9 cellular contexts compared by ENCODE assay signal in genomic region chr5:149271195-149271716, GRCh38. TPM values are rescaled to one million over a fixed set of nuclear protein-coding genes. Genes with fewer than 3 reads are reported as not detected.
DNase-seq lines count a peak whose midpoint lies in the region; ATAC-seq and TF ChIP-seq lines count a peak whose summit lies in the region.
"Had no signal": no experiment of that assay in that cellular context is flagged by ENCODE, and none has a peak within 500 bp of the region (broad histone marks: within the 10 kb centered on the region; RNA-seq: fewer than 3 reads in every experiment).

No MANE protein-coding gene starts in this region.

- H2BK120ac ChIP-seq in mesenchymal stem cell (ENCODE audit: low read depth, low read length), result no peak overlapping the region

- H3F3A ChIP-seq in MM.1S (ENCODE audit: insufficient read depth, low read length), result no peaks in the 10 kb centered on the region

- H3K4me1 ChIP-seq in heart left ventricle (peaks cover 0 to 47% (median 26%) of the 10 kb centered on the region in 12 donors), mesenchymal stem cell (ENCODE audit: control insufficient read depth, insufficient read depth, low read depth, low read length) (peaks cover 9% of the 10 kb centered on the region), urinary bladder (ENCODE audit: insufficient read depth) (no peaks in the 10 kb centered on the region), MM.1S (ENCODE audit: low read length) (no peaks in the 10 kb centered on the region)

- peaks cover 0 to 14% (median 8%) of the 10 kb centered on the region in 12 donors for H3K9me3 ChIP-seq in heart left ventricle
- H3K9me3 ChIP-seq in mesenchymal stem cell (ENCODE audit: control insufficient read depth, low read length), result peaks cover 15% of the 10 kb centered on the region
- no peaks in the 10 kb centered on the region for H3K9me3 ChIP-seq in MM.1S (replicated peaks; ENCODE audit: insufficient read depth, low read length)

- peak overlapping the region; percentile 81 for H4K8ac ChIP-seq in mesenchymal stem cell (ENCODE audit: low read length)

- H3K79me1 ChIP-seq in mesenchymal stem cell (replicated peaks; ENCODE audit: low read length, poor library complexity, severe bottlenecking), result peaks cover 17% of the 10 kb centered on the region

- peak overlapping the region; percentile 65 for H2AFZ ChIP-seq in mesenchymal stem cell (ENCODE audit: low read depth, low read length)
- H2AFZ ChIP-seq in MM.1S (ENCODE audit: low read length), result no peak overlapping the region

- peak overlapping the region; percentile 18 for H4K91ac ChIP-seq in mesenchymal stem cell (ENCODE audit: low read length)

- H2AK5ac ChIP-seq in mesenchymal stem cell (ENCODE audit: low read length, severe bottlenecking), result no peak overlapping the region

- H3K9ac ChIP-seq in mesenchymal stem cell (ENCODE audit: low read length) (peak overlapping the region; percentile 78), MM.1S (ENCODE audit: low read length) (no peak overlapping the region)

- no peak for TF ChIP-seq POLR2A in heart left ventricle (IDR thresholded peaks at IDR 0.05)

- H3K27ac ChIP-seq in heart left ventricle (peak overlapping the region; percentile 85 to 98 (median 94)), brain microvascular endothelial cell (no peak overlapping the region), mesenchymal stem cell (ENCODE audit: low read length, poor library complexity, severe bottlenecking) (peak overlapping the region; percentile 6), urinary bladder (ENCODE audit: low read depth) (peak overlapping the region; percentile 77), MM.1S (ENCODE audit: low read length) (no peak overlapping the region)

- intact Hi-C loops in heart left ventricle (cut with DNase I) (loop anchor here in 3 of 10 donors (5.0 kb wide), 5 partner anchors 36 to 291 kb away; partner anchors contain the start of gene PCYOX1L (in 2 of the 3)), Right ventricle myocardium inferior (cut with DNase I) (no loop called here)

- H3K23ac ChIP-seq in mesenchymal stem cell (ENCODE audit: low read length in 2 of 2), result no peak overlapping the region

- peaks cover 0 to 24% (median 0%) of the 10 kb centered on the region in 9 donors for H3K27me3 ChIP-seq in heart left ventricle
- H3K27me3 ChIP-seq in brain microvascular endothelial cell (replicated peaks), result no peaks in the 10 kb centered on the region
- no peaks in the 10 kb centered on the region for H3K27me3 ChIP-seq in mesenchymal stem cell (ENCODE audit: control insufficient read depth in 1 of 2, insufficient read depth in 1 of 2, low read length in 2 of 2)
- no peaks in the 10 kb centered on the region for H3K27me3 ChIP-seq in MM.1S (replicated peaks; ENCODE audit: insufficient read depth, low read length)

- in situ Hi-C loops in brain microvascular endothelial cell (cut with HindIII; ENCODE audit: low pct_ligation_motif_present, low sequenced_read_pairs), result no loop called here

- WGBS in heart left ventricle, 4 donors, result 5 to 9% (median 6%) methylated on average over 15 to 40 of the region's 40 CpGs
- 3% methylated on average over 39 of the region's 40 CpGs for WGBS in mesenchymal stem cell
- 7% methylated on average over 40 of the region's 40 CpGs for WGBS in urinary bladder

- H3K36me3 ChIP-seq in heart left ventricle, result peaks cover 0 to 6% (median 0%) of the 10 kb centered on the region in 9 donors
- no peaks in the 10 kb centered on the region for H3K36me3 ChIP-seq in brain microvascular endothelial cell (replicated peaks)
- H3K36me3 ChIP-seq in mesenchymal stem cell (ENCODE audit: control insufficient read depth in 1 of 2, insufficient read depth in 2 of 2, low read depth in 1 of 2, low read length in 2 of 2), result peaks cover 0 to 2% of the 10 kb centered on the region in 2 experiments
- H3K36me3 ChIP-seq in urinary bladder (ENCODE audit: insufficient read depth), result no peaks in the 10 kb centered on the region
- no peaks in the 10 kb centered on the region for H3K36me3 ChIP-seq in MM.1S (replicated peaks; ENCODE audit: insufficient read depth, low read length)

- peak overlapping the region in 1 of 2 experiments; percentile 22 for H3K4ac ChIP-seq in mesenchymal stem cell (ENCODE audit: low read depth in 1 of 2, low read length in 2 of 2)

- DNase-seq in heart left ventricle (no peak), Right ventricle myocardium inferior (ENCODE audit: missing footprints) (no peak), brain microvascular endothelial cell (no peak), mesenchymal stem cell (peak; percentile 40), MM.1S (no peak), epidermal melanocyte (ENCODE audit: insufficient read length, low spot score) (no peak)
- no peak for DNase-seq in effector CD4-positive, alpha-beta T cell

- H2BK5ac ChIP-seq in mesenchymal stem cell (ENCODE audit: low read depth, low read length, poor library complexity, severe bottlenecking), result no peak overlapping the region

- H3K9me2 ChIP-seq in MM.1S (replicated peaks; ENCODE audit: insufficient read depth, low read length), result no peaks in the 10 kb centered on the region

- peak overlapping the region in 1 of 2 experiments; percentile 96 for H2BK12ac ChIP-seq in mesenchymal stem cell (ENCODE audit: low read length in 2 of 2)

- H3K4me3 ChIP-seq in heart left ventricle (peak overlapping the region; percentile 61 to 94 (median 72)), brain microvascular endothelial cell (ENCODE audit: low read depth, low read length) (peak overlapping the region; percentile 70), mesenchymal stem cell (ENCODE audit: insufficient read depth in 1 of 2, low read depth in 1 of 2, low read length in 2 of 2) (peak overlapping the region; percentile 89), urinary bladder (ENCODE audit: low read depth, low read length) (peak overlapping the region; percentile 75), MM.1S (ENCODE audit: low read length) (no peak overlapping the region)

- H3K18ac ChIP-seq in mesenchymal stem cell (ENCODE audit: low read depth in 1 of 2, low read length in 2 of 2), result peak overlapping the region; percentile 40 to 86

- H3K4me2 ChIP-seq in mesenchymal stem cell (ENCODE audit: low read length, poor library complexity, severe bottlenecking), result peak overlapping the region; percentile 92
- no peak overlapping the region for H3K4me2 ChIP-seq in MM.1S (ENCODE audit: low read depth, low read length)

- TF ChIP-seq CTCF in heart left ventricle (IDR thresholded peaks at IDR 0.05) (no peak), brain microvascular endothelial cell (IDR thresholded peaks at IDR 0.05; ENCODE audit: low read depth, low read length, missing control alignments) (no peak), MM.1S (IDR thresholded peaks at IDR 0.05; ENCODE audit: low read length) (no peak)

- H3K79me2 ChIP-seq in MM.1S (ENCODE audit: low read length), result no peaks in the 10 kb centered on the region

- ATAC-seq in heart left ventricle (no peak), Right ventricle myocardium inferior (no peak)

- H4K20me1 ChIP-seq in MM.1S (ENCODE audit: insufficient read depth, low read length), result no peaks in the 10 kb centered on the region

- no peak overlapping the region for H2BK15ac ChIP-seq in mesenchymal stem cell (ENCODE audit: low read depth, poor library complexity, severe bottlenecking)

- no peak overlapping the region for H3K14ac ChIP-seq in mesenchymal stem cell (ENCODE audit: low read length in 2 of 2)

RNA-seq across cellular contexts. Expression of gene AFAP1L1, which starts 0.4 kb away (rescaled TPM):
- total RNA-seq in heart left ventricle (10 to 100 TPM; 30.4 to 57.7 (median 45.0) TPM), Right ventricle myocardium inferior (46.9 TPM), urinary bladder (27.9 TPM)
- polyA plus RNA-seq in heart left ventricle (10 to 100 TPM; 32.2 to 49.5 TPM), urinary bladder (6.3 TPM)
- 10.1 TPM for polyA plus RNA-seq in mesenchymal stem cell (2013, experiment 1 of 2)
- 9.8 TPM for polyA plus RNA-seq in mesenchymal stem cell (2013, experiment 2 of 2)
- total RNA-seq: T-helper 2 cell treated with Interferon-gamma antibody and Interleukin-4, amounts not matched to agents 100 ng/mL and 5 ng/mL, for 36 hours had no signal

Comparison
In these comparisons a context has a peak if more than half of its experiments do, and no peak if none do; other contexts are left out.
1. H3K27ac ChIP-seq: peak in heart left ventricle (12 of 12), mesenchymal stem cell (single experiment) and urinary bladder (single experiment); none in brain microvascular endothelial cell (single experiment) and MM.1S (single experiment).